16 cellular contexts compared by ENCODE assay signal in genomic region chr5:119279093-119279492, GRCh38.
DNase-seq lines count a peak whose midpoint lies in the region; TF ChIP-seq lines count a peak whose summit lies in the region.
"Had no signal": no experiment of that assay in that cellular context is flagged by ENCODE, and none has a peak within 500 bp of the region (broad histone marks: within the 10 kb centered on the region; RNA-seq: fewer than 3 reads in every experiment).

No MANE protein-coding gene starts in this region.

- peak overlapping the region; percentile 64 for H3K4me3 Mint-ChIP-seq in activated CD4-positive, alpha-beta T cell treated with anti-CD3 and anti-CD28 coated beads, Interleukin-2, amount 10 ng/mL, durations not matched to agents 7 days and 5 days
- no peak overlapping the region for H3K4me3 Mint-ChIP-seq in activated naive CD8-positive, alpha-beta T cell treated with anti-CD3 and anti-CD28 coated beads for 36 hours
- H3K4me3 Mint-ChIP-seq in mesothelial cell of epicardium = no peak overlapping the region

- CTCF ChIA-PET in activated CD4-positive, alpha-beta T cell treated with anti-CD3 and anti-CD28 coated beads, Interleukin-2, amount 10 ng/mL, durations not matched to agents 7 days and 5 days (lab: Charles Lee) = interaction anchor here (1.2 kb wide), 1 partner anchor 9 kb away, joined by 3 read pairs; no protein-coding TSS in a partner anchor

- peaks cover 97% of the 10 kb centered on the region for H3K4me1 Mint-ChIP-seq in activated CD4-positive, alpha-beta T cell treated with anti-CD3 and anti-CD28 coated beads, Interleukin-2, amount 10 ng/mL, durations not matched to agents 7 days and 5 days
- peaks cover 96% of the 10 kb centered on the region for H3K4me1 Mint-ChIP-seq in activated naive CD8-positive, alpha-beta T cell treated with anti-CD3 and anti-CD28 coated beads for 36 hours
- peaks cover 43% of the 10 kb centered on the region for H3K4me1 Mint-ChIP-seq in mesothelial cell of epicardium

- no peak overlapping the region for H3K4me3 ChIP-seq in smooth muscle cell
- H3K4me3 ChIP-seq: adrenal gland, breast epithelium, ovary had no signal

- TF ChIP-seq CTCF in smooth muscle cell (IDR thresholded peaks at IDR 0.05; ENCODE audit: borderline replicate concordance, insufficient read depth, poor library complexity, severe bottlenecking) (no peak), mesothelial cell of epicardium (IDR thresholded peaks at IDR 0.05; ENCODE audit: unreplicated experiment) (no peak)

- no peaks in the 10 kb centered on the region for H4K20me1 ChIP-seq in smooth muscle cell (ENCODE audit: low read depth)

- H3K9me3 Mint-ChIP-seq in activated CD4-positive, alpha-beta T cell treated with anti-CD3 and anti-CD28 coated beads, Interleukin-2, amount 10 ng/mL, durations not matched to agents 7 days and 5 days = no peaks in the 10 kb centered on the region
- no peaks in the 10 kb centered on the region for H3K9me3 Mint-ChIP-seq in activated naive CD8-positive, alpha-beta T cell treated with anti-CD3 and anti-CD28 coated beads for 36 hours
- H3K9me3 Mint-ChIP-seq in mesothelial cell of epicardium = no peaks in the 10 kb centered on the region

- WGBS in smooth muscle cell (ENCODE audit: low lambda C conversion rate) = 44% methylated on average over 1 of the region's 1 CpG

- H3K27ac ChIP-seq in KOPT-K1 (ENCODE audit: low read depth, low read length, poor library complexity, severe bottlenecking) (peak overlapping the region; percentile 69), smooth muscle cell (ENCODE audit: low read depth) (peak overlapping the region; percentile 14)
- H3K27ac ChIP-seq: adrenal gland, breast epithelium, C4-2B, ovary had no signal

- H3K9me3 ChIP-seq in KOPT-K1 (ENCODE audit: insufficient read depth, low read length, poor library complexity, severe bottlenecking) (no peaks in the 10 kb centered on the region), smooth muscle cell (replicated peaks; ENCODE audit: low read depth) (no peaks in the 10 kb centered on the region)
- H3K9me3 ChIP-seq: adrenal gland, breast epithelium, ovary had no signal

- H3K27ac Mint-ChIP-seq in activated CD4-positive, alpha-beta T cell treated with anti-CD3 and anti-CD28 coated beads, Interleukin-2, amount 10 ng/mL, durations not matched to agents 7 days and 5 days = peak overlapping the region; percentile 80
- H3K27ac Mint-ChIP-seq in activated naive CD8-positive, alpha-beta T cell treated with anti-CD3 and anti-CD28 coated beads for 36 hours = peak overlapping the region; percentile 96
- H3K27ac Mint-ChIP-seq in mesothelial cell of epicardium = no peak overlapping the region

- no peak overlapping the region for H2AFZ ChIP-seq in smooth muscle cell (ENCODE audit: low read depth)

- POLR2A ChIA-PET in activated CD4-positive, alpha-beta T cell treated with anti-CD3 and anti-CD28 coated beads, Interleukin-2, amount 10 ng/mL, durations not matched to agents 7 days and 5 days (lab: Charles Lee) = no interaction called here

- H3K36me3 ChIP-seq in KOPT-K1 (ENCODE audit: insufficient read depth, low read length) (peaks cover 53% of the 10 kb centered on the region), smooth muscle cell (ENCODE audit: low read depth) (no peaks in the 10 kb centered on the region)
- H3K36me3 ChIP-seq: adrenal gland, breast epithelium, ovary had no signal

- peaks cover 91% of the 10 kb centered on the region for H3K36me3 Mint-ChIP-seq in activated CD4-positive, alpha-beta T cell treated with anti-CD3 and anti-CD28 coated beads, Interleukin-2, amount 10 ng/mL, durations not matched to agents 7 days and 5 days (ENCODE audit: low read depth)
- H3K36me3 Mint-ChIP-seq in activated naive CD8-positive, alpha-beta T cell treated with anti-CD3 and anti-CD28 coated beads for 36 hours = peaks cover 73% of the 10 kb centered on the region
- peaks cover 3% of the 10 kb centered on the region for H3K36me3 Mint-ChIP-seq in mesothelial cell of epicardium

- no peaks in the 10 kb centered on the region for H3K27me3 ChIP-seq in smooth muscle cell (ENCODE audit: low read depth)
- H3K27me3 ChIP-seq: adrenal gland, breast epithelium, ovary had no signal

- no peaks in the 10 kb centered on the region for H3K27me3 Mint-ChIP-seq in activated CD4-positive, alpha-beta T cell treated with anti-CD3 and anti-CD28 coated beads, Interleukin-2, amount 10 ng/mL, durations not matched to agents 7 days and 5 days
- no peaks in the 10 kb centered on the region for H3K27me3 Mint-ChIP-seq in activated naive CD8-positive, alpha-beta T cell treated with anti-CD3 and anti-CD28 coated beads for 36 hours
- H3K27me3 Mint-ChIP-seq in mesothelial cell of epicardium (ENCODE audit: low read depth) = no peaks in the 10 kb centered on the region

- H3K79me2 ChIP-seq in smooth muscle cell (ENCODE audit: low read depth) = peaks cover 80% of the 10 kb centered on the region

- H3K4me2 ChIP-seq in smooth muscle cell = peak overlapping the region; percentile 31

- no peak for DNase-seq in activated CD4-positive, alpha-beta T cell treated with anti-CD3 and anti-CD28 coated beads, Interleukin-2, amount 10 ng/mL, durations not matched to agents 7 days and 5 days
- no peak for DNase-seq in activated CD4-positive, alpha-beta T cell treated with anti-CD3 and anti-CD28 coated beads for 4 hours
- no peak for DNase-seq in activated naive CD8-positive, alpha-beta T cell treated with anti-CD3 and anti-CD28 coated beads for 36 hours
- DNase-seq in smooth muscle cell (lab: John Stamatoyannopoulos, UW; ENCODE audit: unreplicated experiment) (no peak), mesothelial cell of epicardium (ENCODE audit: low spot score in 2 of 2, unreplicated experiment in 2 of 2) (no peak), AG08395 (ENCODE audit: low spot score) (no peak), kidney tubule cell (ENCODE audit: low spot score) (no peak)
- DNase-seq: adrenal gland, cortex of kidney, NCI-H1417 treated with DMSO at 0.1 percent for 48 hours, NCI-H2171 treated with DMSO at 0.1 percent for 48 hours, ovary, PC-3 had no signal

- H3K9ac ChIP-seq in smooth muscle cell (ENCODE audit: low read depth) = no peak overlapping the region

- H3F3A ChIP-seq in smooth muscle cell (ENCODE audit: low read depth) = peaks cover 15% of the 10 kb centered on the region

- peaks cover 15% of the 10 kb centered on the region for H3K4me1 ChIP-seq in smooth muscle cell (ENCODE audit: low read depth)
- H3K4me1 ChIP-seq: adrenal gland, breast epithelium had no signal
